In genomic region chr5:145775893-145776444, GRCh38 we compare ENCODE assay signal across 1 cellular context.
TF ChIP-seq lines count a peak whose summit lies in the region.

No MANE protein-coding gene starts in this region.

TF ChIP-seq in SK-N-SH, 30 proteins besides CTCF, POLR2A, EP300 and RAD21 (continued from another document):
- TF ChIP-seq, protein P1, sequence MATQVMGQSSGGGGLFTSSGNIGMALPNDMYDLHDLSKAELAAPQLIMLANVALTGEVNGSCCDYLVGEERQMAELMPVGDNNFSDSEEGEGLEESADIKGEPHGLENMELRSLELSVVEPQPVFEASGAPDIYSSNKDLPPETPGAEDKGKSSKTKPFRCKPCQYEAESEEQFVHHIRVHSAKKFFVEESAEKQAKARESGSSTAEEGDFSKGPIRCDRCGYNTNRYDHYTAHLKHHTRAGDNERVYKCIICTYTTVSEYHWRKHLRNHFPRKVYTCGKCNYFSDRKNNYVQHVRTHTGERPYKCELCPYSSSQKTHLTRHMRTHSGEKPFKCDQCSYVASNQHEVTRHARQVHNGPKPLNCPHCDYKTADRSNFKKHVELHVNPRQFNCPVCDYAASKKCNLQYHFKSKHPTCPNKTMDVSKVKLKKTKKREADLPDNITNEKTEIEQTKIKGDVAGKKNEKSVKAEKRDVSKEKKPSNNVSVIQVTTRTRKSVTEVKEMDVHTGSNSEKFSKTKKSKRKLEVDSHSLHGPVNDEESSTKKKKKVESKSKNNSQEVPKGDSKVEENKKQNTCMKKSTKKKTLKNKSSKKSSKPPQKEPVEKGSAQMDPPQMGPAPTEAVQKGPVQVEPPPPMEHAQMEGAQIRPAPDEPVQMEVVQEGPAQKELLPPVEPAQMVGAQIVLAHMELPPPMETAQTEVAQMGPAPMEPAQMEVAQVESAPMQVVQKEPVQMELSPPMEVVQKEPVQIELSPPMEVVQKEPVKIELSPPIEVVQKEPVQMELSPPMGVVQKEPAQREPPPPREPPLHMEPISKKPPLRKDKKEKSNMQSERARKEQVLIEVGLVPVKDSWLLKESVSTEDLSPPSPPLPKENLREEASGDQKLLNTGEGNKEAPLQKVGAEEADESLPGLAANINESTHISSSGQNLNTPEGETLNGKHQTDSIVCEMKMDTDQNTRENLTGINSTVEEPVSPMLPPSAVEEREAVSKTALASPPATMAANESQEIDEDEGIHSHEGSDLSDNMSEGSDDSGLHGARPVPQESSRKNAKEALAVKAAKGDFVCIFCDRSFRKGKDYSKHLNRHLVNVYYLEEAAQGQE (IDR thresholded peaks at IDR 0.05; ENCODE audit: low read depth, low read length) = no peak
- no peak for TF ChIP-seq GATA2 (CRISPR knock-in tag; IDR thresholded peaks at IDR 0.05)
- peak; percentile 18; the same call in 1 of the 2 replicates for TF ChIP-seq NFIC (IDR thresholded peaks at IDR 0.05; ENCODE audit: borderline replicate concordance)
- TF ChIP-seq RXRA (IDR thresholded peaks at IDR 0.05; ENCODE audit: borderline replicate concordance, low read depth) = no peak
- no peak for TF ChIP-seq TAF1 (IDR thresholded peaks at IDR 0.05; ENCODE audit: borderline replicate concordance, low read depth, low read length)
- TF ChIP-seq YY1 (IDR thresholded peaks at IDR 0.05; ENCODE audit: low read depth) = no peak
- TF ChIP-seq, protein P2, sequence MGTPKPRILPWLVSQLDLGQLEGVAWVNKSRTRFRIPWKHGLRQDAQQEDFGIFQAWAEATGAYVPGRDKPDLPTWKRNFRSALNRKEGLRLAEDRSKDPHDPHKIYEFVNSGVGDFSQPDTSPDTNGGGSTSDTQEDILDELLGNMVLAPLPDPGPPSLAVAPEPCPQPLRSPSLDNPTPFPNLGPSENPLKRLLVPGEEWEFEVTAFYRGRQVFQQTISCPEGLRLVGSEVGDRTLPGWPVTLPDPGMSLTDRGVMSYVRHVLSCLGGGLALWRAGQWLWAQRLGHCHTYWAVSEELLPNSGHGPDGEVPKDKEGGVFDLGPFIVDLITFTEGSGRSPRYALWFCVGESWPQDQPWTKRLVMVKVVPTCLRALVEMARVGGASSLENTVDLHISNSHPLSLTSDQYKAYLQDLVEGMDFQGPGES (IDR thresholded peaks at IDR 0.05; ENCODE audit: low read depth, low read length) = no peak
- no peak for TF ChIP-seq ELF1 (IDR thresholded peaks at IDR 0.05)
- TF ChIP-seq, protein P3, sequence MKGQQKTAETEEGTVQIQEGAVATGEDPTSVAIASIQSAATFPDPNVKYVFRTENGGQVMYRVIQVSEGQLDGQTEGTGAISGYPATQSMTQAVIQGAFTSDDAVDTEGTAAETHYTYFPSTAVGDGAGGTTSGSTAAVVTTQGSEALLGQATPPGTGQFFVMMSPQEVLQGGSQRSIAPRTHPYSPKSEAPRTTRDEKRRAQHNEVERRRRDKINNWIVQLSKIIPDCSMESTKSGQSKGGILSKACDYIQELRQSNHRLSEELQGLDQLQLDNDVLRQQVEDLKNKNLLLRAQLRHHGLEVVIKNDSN (IDR thresholded peaks at IDR 0.05; ENCODE audit: borderline replicate concordance, low read depth) = no peak
- no peak for TF ChIP-seq POLR2AphosphoS5 (IDR thresholded peaks at IDR 0.05; ENCODE audit: low read depth, low read length)
- TF ChIP-seq, protein P4, sequence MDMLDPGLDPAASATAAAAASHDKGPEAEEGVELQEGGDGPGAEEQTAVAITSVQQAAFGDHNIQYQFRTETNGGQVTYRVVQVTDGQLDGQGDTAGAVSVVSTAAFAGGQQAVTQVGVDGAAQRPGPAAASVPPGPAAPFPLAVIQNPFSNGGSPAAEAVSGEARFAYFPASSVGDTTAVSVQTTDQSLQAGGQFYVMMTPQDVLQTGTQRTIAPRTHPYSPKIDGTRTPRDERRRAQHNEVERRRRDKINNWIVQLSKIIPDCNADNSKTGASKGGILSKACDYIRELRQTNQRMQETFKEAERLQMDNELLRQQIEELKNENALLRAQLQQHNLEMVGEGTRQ (IDR thresholded peaks at IDR 0.05; ENCODE audit: borderline replicate concordance, low read depth, low read length) = no peak
- no peak for TF ChIP-seq MEF2A (IDR thresholded peaks at IDR 0.05; ENCODE audit: borderline replicate concordance, low read depth)
- no peak for TF ChIP-seq GABPA (IDR thresholded peaks at IDR 0.05; ENCODE audit: low read depth)
- TF ChIP-seq TCF12 (IDR thresholded peaks at IDR 0.05) = peak; percentile 59
- TF ChIP-seq, protein P5, sequence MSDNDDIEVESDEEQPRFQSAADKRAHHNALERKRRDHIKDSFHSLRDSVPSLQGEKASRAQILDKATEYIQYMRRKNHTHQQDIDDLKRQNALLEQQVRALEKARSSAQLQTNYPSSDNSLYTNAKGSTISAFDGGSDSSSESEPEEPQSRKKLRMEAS (IDR thresholded peaks at IDR 0.05; ENCODE audit: low read depth) = peak; percentile 60; the same call in 1 of the 2 replicates
- peak; percentile 88 for TF ChIP-seq FOSL2 (IDR thresholded peaks at IDR 0.05; ENCODE audit: borderline replicate concordance, low read depth)
- TF ChIP-seq MXI1 (IDR thresholded peaks at IDR 0.05; ENCODE audit: low read depth, low read length) = no peak
